In the genomic region with DNA sequence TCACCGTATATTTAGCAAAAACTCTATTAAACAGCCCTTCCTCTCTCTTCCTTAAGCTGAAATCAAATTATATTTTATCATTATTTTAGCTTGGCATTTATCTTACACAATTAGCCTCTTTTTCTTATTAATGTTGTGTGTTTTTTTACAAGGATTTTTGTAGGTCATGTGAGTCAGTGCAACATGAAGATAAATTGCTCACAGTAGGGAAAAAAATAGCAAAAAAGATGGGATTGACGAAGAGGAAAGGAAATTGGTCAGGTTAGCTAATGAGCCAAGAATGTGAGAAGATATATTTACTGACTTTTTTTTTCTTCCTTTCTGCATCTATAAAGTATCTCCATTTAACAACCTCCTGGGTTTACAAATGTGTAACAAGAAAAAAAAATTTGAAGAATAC, we compare ENCODE assay signal across 25 cellular contexts.
DNase-seq lines count a peak whose midpoint lies in the region; TF ChIP-seq lines count a peak whose summit lies in the region.
"Had no signal": no experiment of that assay in that cellular context is flagged by ENCODE, and none has a peak within 500 bp of the region (broad histone marks: within the 10 kb centered on the region; RNA-seq: fewer than 3 reads in every experiment).

No MANE protein-coding gene starts in this region.

- H3K9me2 ChIP-seq in SK-N-SH, result no peaks in the 10 kb centered on the region

- H3K9ac ChIP-seq in SK-N-SH, result no peak overlapping the region
- H3K9ac ChIP-seq: BLaER1 treated with 17β-estradiol and CSF1 and Interleukin-3, amounts not matched to agents 10 nM and 100 nM had no signal

- DNase-seq in GM04504 (ENCODE audit: low read depth) (peak; percentile 69), SK-N-SH (no peak), fibroblast of villous mesenchyme (ENCODE audit: low read depth) (peak; percentile 55), NCI-H345 (lab: John Stamatoyannopoulos, UW) (no peak), NCI-H69 (lab: John Stamatoyannopoulos, UW) (no peak), substantia nigra (lab: John Stamatoyannopoulos, UW) (no peak)
- DNase-seq in activated CD8-positive, alpha-beta memory T cell treated with anti-CD3 and anti-CD28 coated beads, Interleukin-2, amount 50 U/mL, for 48 hours, result no peak
- DNase-seq: activated CD4-positive, alpha-beta T cell treated with anti-CD3 and anti-CD28 coated beads for 4 hours; activated naive CD4-positive, alpha-beta T cell treated with anti-CD3 and anti-CD28 coated beads for 36 hours; activated T-cell treated with anti-CD3 and anti-CD28 coated beads, Interleukin-2, amount 50 U/mL, for 72 hours; amygdala; Calu3; central memory CD4-positive, alpha-beta T cell; dorsolateral prefrontal cortex; gastrocnemius medialis; H7; Karpas-422; lower lobe of right lung; NCI-H1092; NCI-H2029; psoas muscle; SHP77 treated with DMSO at 0.1 percent for 48 hours had no signal

- H3K27ac ChIP-seq in SK-N-SH (ENCODE audit: low read depth in 2 of 2, low read length in 1 of 2) (peak overlapping the region; percentile 34 to 37; a peak in 2 of 4 replicates), substantia nigra (ENCODE audit: low read depth, low read length, poor library complexity, severe bottlenecking) (no peak overlapping the region)
- H3K27ac ChIP-seq: BLaER1 treated with 17β-estradiol and CSF1 and Interleukin-3, amounts not matched to agents 10 nM and 100 nM; gastrocnemius medialis; lower lobe of right lung; psoas muscle; skin epidermis; thoracic aorta had no signal

- TF ChIP-seq RAD21 in SK-N-SH (IDR thresholded peaks at IDR 0.05; ENCODE audit: low read length), result no peak

- no peaks in the 10 kb centered on the region for H3K79me2 ChIP-seq in SK-N-SH (ENCODE audit: insufficient read depth)

- H3K4me1 ChIP-seq in SK-N-SH (ENCODE audit: control insufficient read depth in 1 of 2, insufficient read depth in 2 of 2, low read depth in 1 of 2, low read length in 1 of 2), result peaks cover 0 to 15% of the 10 kb centered on the region in 2 experiments; a peak in 1 of 4 replicates
- H3K4me1 ChIP-seq: BLaER1 treated with 17β-estradiol and CSF1 and Interleukin-3, amounts not matched to agents 10 nM and 100 nM; gastrocnemius medialis; lower lobe of right lung; psoas muscle had no signal

- peak overlapping the region; percentile 17; the same call in 1 of the 2 replicates for H3K4me2 ChIP-seq in SK-N-SH
- H3K4me2 ChIP-seq: BLaER1 treated with 17β-estradiol and CSF1 and Interleukin-3, amounts not matched to agents 10 nM and 100 nM had no signal

- peaks cover 9% of the 10 kb centered on the region for H3F3A ChIP-seq in SK-N-SH (replicated peaks; ENCODE audit: insufficient read depth)

- H2AFZ ChIP-seq in SK-N-SH (ENCODE audit: low read depth), result peak overlapping the region; percentile 13; the same call in 1 of the 2 replicates

- H3K4me3 ChIP-seq in SK-N-SH (ENCODE audit: low read depth in 2 of 2, low read length in 1 of 2), result no peak overlapping the region
- no peak overlapping the region for H3K4me3 ChIP-seq in fibroblast of villous mesenchyme (ENCODE audit: low read depth, low read length)
- H3K4me3 ChIP-seq: BLaER1 treated with 17β-estradiol and CSF1 and Interleukin-3, amounts not matched to agents 10 nM and 100 nM; dorsolateral prefrontal cortex; gastrocnemius medialis; lower lobe of right lung; psoas muscle; skin epidermis; thoracic aorta had no signal

- TF ChIP-seq EP300 in SK-N-SH (IDR thresholded peaks at IDR 0.05; ENCODE audit: borderline replicate concordance in 1 of 2, low read depth in 1 of 2, low read length in 1 of 2), result peak in 1 of 2 experiments; percentile 56; a peak in 1 of 4 replicates

- POLR2A ChIA-PET in SK-N-SH (lab: Yijun Ruan, JAX), result no interaction called here

- H3K27me3 ChIP-seq in SK-N-SH (ENCODE audit: insufficient read depth), result no peaks in the 10 kb centered on the region
- H3K27me3 ChIP-seq: BLaER1 treated with 17β-estradiol and CSF1 and Interleukin-3, amounts not matched to agents 10 nM and 100 nM; dorsolateral prefrontal cortex; gastrocnemius medialis had no signal

- TF ChIP-seq CTCF in SK-N-SH (IDR thresholded peaks at IDR 0.05), result no peak
- TF ChIP-seq CTCF in fibroblast of villous mesenchyme (IDR thresholded peaks at IDR 0.05; ENCODE audit: insufficient read depth, low read depth, low read length), result no peak

- no peaks in the 10 kb centered on the region for H3K9me3 ChIP-seq in SK-N-SH
- H3K9me3 ChIP-seq: BLaER1 treated with 17β-estradiol and CSF1 and Interleukin-3, amounts not matched to agents 10 nM and 100 nM; gastrocnemius medialis; lower lobe of right lung; psoas muscle; thoracic aorta had no signal

- 14% methylated on average over 2 of the region's 2 CpGs for WGBS in SK-N-SH (ENCODE audit: low lambda C conversion rate)

- no peaks in the 10 kb centered on the region for H3K36me3 ChIP-seq in SK-N-SH (replicated peaks in 1 of 2; ENCODE audit: control insufficient read depth in 1 of 2, insufficient read depth in 2 of 2, low read length in 1 of 2)
- H3K36me3 ChIP-seq: BLaER1 treated with 17β-estradiol and CSF1 and Interleukin-3, amounts not matched to agents 10 nM and 100 nM; gastrocnemius medialis; lower lobe of right lung; thoracic aorta had no signal

- CTCF ChIA-PET in SK-N-SH (lab: Yijun Ruan, JAX), result interaction anchor here (0.7 to 1.2 kb wide), 2 partner anchors 78 to 1219 kb away, joined by 3 read pairs; no protein-coding TSS in a partner anchor

- H4K20me1 ChIP-seq in SK-N-SH (ENCODE audit: insufficient read depth), result no peaks in the 10 kb centered on the region
- H4K20me1 ChIP-seq: BLaER1 treated with 17β-estradiol and CSF1 and Interleukin-3, amounts not matched to agents 10 nM and 100 nM had no signal

TF ChIP-seq in SK-N-SH, 30 proteins besides CTCF, POLR2A, EP300 and RAD21 (continues in another document):
- TF ChIP-seq IRF3 (IDR thresholded peaks at IDR 0.05; ENCODE audit: low read depth, low read length), result no peak
- no peak for TF ChIP-seq SIN3A (IDR thresholded peaks at IDR 0.05; ENCODE audit: borderline replicate concordance, low read depth, low read length)
- TF ChIP-seq ELF1 (IDR thresholded peaks at IDR 0.05), result no peak
- no peak for TF ChIP-seq FOSL2 (IDR thresholded peaks at IDR 0.05; ENCODE audit: borderline replicate concordance, low read depth)
- TF ChIP-seq, protein P1, sequence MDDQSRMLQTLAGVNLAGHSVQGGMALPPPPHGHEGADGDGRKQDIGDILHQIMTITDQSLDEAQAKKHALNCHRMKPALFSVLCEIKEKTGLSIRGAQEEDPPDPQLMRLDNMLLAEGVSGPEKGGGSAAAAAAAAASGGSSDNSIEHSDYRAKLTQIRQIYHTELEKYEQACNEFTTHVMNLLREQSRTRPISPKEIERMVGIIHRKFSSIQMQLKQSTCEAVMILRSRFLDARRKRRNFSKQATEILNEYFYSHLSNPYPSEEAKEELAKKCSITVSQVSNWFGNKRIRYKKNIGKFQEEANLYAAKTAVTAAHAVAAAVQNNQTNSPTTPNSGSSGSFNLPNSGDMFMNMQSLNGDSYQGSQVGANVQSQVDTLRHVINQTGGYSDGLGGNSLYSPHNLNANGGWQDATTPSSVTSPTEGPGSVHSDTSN (IDR thresholded peaks at IDR 0.05), result peak; percentile 70
- TF ChIP-seq, protein P2, sequence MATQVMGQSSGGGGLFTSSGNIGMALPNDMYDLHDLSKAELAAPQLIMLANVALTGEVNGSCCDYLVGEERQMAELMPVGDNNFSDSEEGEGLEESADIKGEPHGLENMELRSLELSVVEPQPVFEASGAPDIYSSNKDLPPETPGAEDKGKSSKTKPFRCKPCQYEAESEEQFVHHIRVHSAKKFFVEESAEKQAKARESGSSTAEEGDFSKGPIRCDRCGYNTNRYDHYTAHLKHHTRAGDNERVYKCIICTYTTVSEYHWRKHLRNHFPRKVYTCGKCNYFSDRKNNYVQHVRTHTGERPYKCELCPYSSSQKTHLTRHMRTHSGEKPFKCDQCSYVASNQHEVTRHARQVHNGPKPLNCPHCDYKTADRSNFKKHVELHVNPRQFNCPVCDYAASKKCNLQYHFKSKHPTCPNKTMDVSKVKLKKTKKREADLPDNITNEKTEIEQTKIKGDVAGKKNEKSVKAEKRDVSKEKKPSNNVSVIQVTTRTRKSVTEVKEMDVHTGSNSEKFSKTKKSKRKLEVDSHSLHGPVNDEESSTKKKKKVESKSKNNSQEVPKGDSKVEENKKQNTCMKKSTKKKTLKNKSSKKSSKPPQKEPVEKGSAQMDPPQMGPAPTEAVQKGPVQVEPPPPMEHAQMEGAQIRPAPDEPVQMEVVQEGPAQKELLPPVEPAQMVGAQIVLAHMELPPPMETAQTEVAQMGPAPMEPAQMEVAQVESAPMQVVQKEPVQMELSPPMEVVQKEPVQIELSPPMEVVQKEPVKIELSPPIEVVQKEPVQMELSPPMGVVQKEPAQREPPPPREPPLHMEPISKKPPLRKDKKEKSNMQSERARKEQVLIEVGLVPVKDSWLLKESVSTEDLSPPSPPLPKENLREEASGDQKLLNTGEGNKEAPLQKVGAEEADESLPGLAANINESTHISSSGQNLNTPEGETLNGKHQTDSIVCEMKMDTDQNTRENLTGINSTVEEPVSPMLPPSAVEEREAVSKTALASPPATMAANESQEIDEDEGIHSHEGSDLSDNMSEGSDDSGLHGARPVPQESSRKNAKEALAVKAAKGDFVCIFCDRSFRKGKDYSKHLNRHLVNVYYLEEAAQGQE (IDR thresholded peaks at IDR 0.05; ENCODE audit: low read depth, low read length), result no peak
- no peak for TF ChIP-seq EZH2phosphoT487 (IDR thresholded peaks at IDR 0.05; ENCODE audit: borderline replicate concordance, low read depth)
- no peak for TF ChIP-seq MXI1 (IDR thresholded peaks at IDR 0.05; ENCODE audit: low read depth, low read length)
- TF ChIP-seq SMC3 (IDR thresholded peaks at IDR 0.05; ENCODE audit: low read depth, low read length), result no peak
- TF ChIP-seq MAX (IDR thresholded peaks at IDR 0.05; ENCODE audit: low read depth), result no peak
- no peak for TF ChIP-seq NRF1 (IDR thresholded peaks at IDR 0.05; ENCODE audit: low read depth, low read length)
- no peak for TF ChIP-seq RXRA (IDR thresholded peaks at IDR 0.05; ENCODE audit: borderline replicate concordance, low read depth)

Comparison
In these comparisons a context has a peak if more than half of its experiments do, and no peak if none do; other contexts are left out.
1. DNase-seq: peak in GM04504 (single experiment) and fibroblast of villous mesenchyme (single experiment); none in SK-N-SH (single experiment), NCI-H345 (single experiment), activated CD8-positive, alpha-beta memory T cell treated with anti-CD3 and anti-CD28 coated beads, Interleukin-2, amount 50 U/mL, for 48 hours (single experiment), NCI-H69 (single experiment) and substantia nigra (0 of 49).